Comparison of ENCODE assay signal across 16 cellular contexts in genomic region chr11:133787379-133788103, GRCh38. TPM values are rescaled to one million over a fixed set of nuclear protein-coding genes. Genes with fewer than 3 reads are reported as not detected.
DNase-seq lines count a peak whose midpoint lies in the region; ATAC-seq and TF ChIP-seq lines count a peak whose summit lies in the region.
"Had no signal": no experiment of that assay in that cellular context is flagged by ENCODE, and none has a peak within 500 bp of the region (broad histone marks: within the 10 kb centered on the region; RNA-seq: fewer than 3 reads in every experiment).

No MANE protein-coding gene starts in this region.

- 19 to 76% methylated on average over 2 to 8 of the region's 45 CpGs for WGBS in gastroesophageal sphincter (ENCODE audit: low coverage in 1 of 2), 2 donors
- WGBS in urinary bladder: 8% methylated on average over 45 of the region's 45 CpGs

- H3K27ac Mint-ChIP-seq in MCF 10A (ENCODE audit: low read depth, unreplicated experiment) (no peak overlapping the region), nephron (no peak overlapping the region)
- H3K27ac Mint-ChIP-seq: activated T-helper 17 cell treated with anti-CD3 and anti-CD28 coated beads, Interleukin-2, amount 50 U/mL, for 72 hours; naive thymus-derived CD8-positive, alpha-beta T cell had no signal

- H3K4me3 Mint-ChIP-seq in MCF 10A (ENCODE audit: unreplicated experiment): no peak overlapping the region
- peak overlapping the region; percentile 46 to 70 (median 66) for H3K4me3 Mint-ChIP-seq in nephron
- H3K4me3 Mint-ChIP-seq: activated T-helper 17 cell treated with anti-CD3 and anti-CD28 coated beads, Interleukin-2, amount 50 U/mL, for 72 hours had no signal

- no peak for TF ChIP-seq POLR2A in gastroesophageal sphincter (IDR thresholded peaks at IDR 0.05)

- DNase-seq in T47D (ENCODE audit: low read depth in 1 of 2, low spot score in 1 of 2): peak; percentile 58 to 71
- no peak for DNase-seq in MCF 10A (ENCODE audit: unreplicated experiment)
- no peak for DNase-seq in GM19240 (ENCODE audit: insufficient read length, low spot score)
- DNase-seq in OCI-M2 (lab: John Stamatoyannopoulos, UW; ENCODE audit: unreplicated experiment): no peak
- no peak for DNase-seq in medulla oblongata (ENCODE audit: extremely low spot score)
- DNase-seq: AML-193; cortex of kidney; naive thymus-derived CD8-positive, alpha-beta T cell; NCI-H1105 treated with DMSO at 0.1 percent for 48 hours; stimulated activated CD4-positive, alpha-beta T cell treated with anti-CD3 and anti-CD28 coated beads, Interleukin-4, amount 100 ng/mL, for 24 hours had no signal

- H3K36me3 ChIP-seq in gastroesophageal sphincter (no peaks in the 10 kb centered on the region), urinary bladder (ENCODE audit: insufficient read depth) (no peaks in the 10 kb centered on the region)

- TF ChIP-seq EP300 in gastroesophageal sphincter (IDR thresholded peaks at IDR 0.05): no peak

- intact Hi-C loops in MCF 10A (cut with micrococcal nuclease): no loop called here

- H3K9me3 ChIP-seq in gastroesophageal sphincter: no peaks in the 10 kb centered on the region

- CTCF ChIA-PET in MCF 10A (lab: Yijun Ruan, JAX): interaction anchor here (0.6 to 1.9 kb wide), 4 partner anchors 18 to 654 kb away, joined by 3 to 5 read pairs (median 4); no protein-coding TSS in a partner anchor

- H3K4me1 Mint-ChIP-seq in MCF 10A (ENCODE audit: insufficient read depth, unreplicated experiment) (no peaks in the 10 kb centered on the region), nephron (peaks cover 3% of the 10 kb centered on the region)
- H3K4me1 Mint-ChIP-seq: activated T-helper 17 cell treated with anti-CD3 and anti-CD28 coated beads, Interleukin-2, amount 50 U/mL, for 72 hours had no signal

- no TSS peak for BruUV-seq in MCF 10A (replicated peaks; lab: Mats Ljungman, UMichigan)

- TF ChIP-seq CTCF in MCF 10A (IDR thresholded peaks at IDR 0.05; ENCODE audit: unreplicated experiment): no peak
- peak in 1 of 4 experiments; percentile 12 for TF ChIP-seq CTCF in gastroesophageal sphincter (IDR thresholded peaks at IDR 0.05)
- no peak for TF ChIP-seq CTCF in nephron (IDR thresholded peaks at IDR 0.05; ENCODE audit: unreplicated experiment in 3 of 3)

- no peaks in the 10 kb centered on the region for H3K27me3 Mint-ChIP-seq in MCF 10A (ENCODE audit: insufficient read depth, unreplicated experiment)
- H3K27me3 Mint-ChIP-seq in nephron (ENCODE audit: low read depth): peaks cover 57% of the 10 kb centered on the region

- H3K36me3 Mint-ChIP-seq in MCF 10A (ENCODE audit: insufficient read depth, unreplicated experiment) (no peaks in the 10 kb centered on the region), nephron (ENCODE audit: low read depth) (no peaks in the 10 kb centered on the region)

- H3K4me3 ChIP-seq in gastroesophageal sphincter (peak overlapping the region in 1 of 2 donors; percentile 42), urinary bladder (ENCODE audit: low read depth, low read length) (peak overlapping the region; percentile 0)

- peak; percentile 34 for ATAC-seq in gastroesophageal sphincter
- ATAC-seq: activated T-helper 17 cell treated with anti-CD3 and anti-CD28 coated beads, Interleukin-2, amount 50 U/mL, for 72 hours; naive thymus-derived CD8-positive, alpha-beta T cell had no signal

- H3K4me1 ChIP-seq in gastroesophageal sphincter (peaks cover 0 to 8% (median 0%) of the 10 kb centered on the region in 3 donors), urinary bladder (ENCODE audit: insufficient read depth) (no peaks in the 10 kb centered on the region)

- POLR2A ChIA-PET in MCF 10A (lab: Yijun Ruan, JAX): no interaction called here

- H3K9me3 Mint-ChIP-seq in MCF 10A (ENCODE audit: unreplicated experiment): peaks cover 16% of the 10 kb centered on the region
- peaks cover 4% of the 10 kb centered on the region for H3K9me3 Mint-ChIP-seq in nephron
- H3K9me3 Mint-ChIP-seq: activated T-helper 17 cell treated with anti-CD3 and anti-CD28 coated beads, Interleukin-2, amount 50 U/mL, for 72 hours had no signal

- no peak overlapping the region for H3K27ac ChIP-seq in gastroesophageal sphincter
- no peak overlapping the region for H3K27ac ChIP-seq in urinary bladder (ENCODE audit: low read depth)

- H3K27me3 ChIP-seq in gastroesophageal sphincter: peaks cover 45% of the 10 kb centered on the region

- in situ Hi-C loops in T47D (cut with HindIII; ENCODE audit: low pct_unique_long_range_greater_than_20kb, low sequenced_read_pairs): no loop called here

RNA-seq across cellular contexts. Expression of gene SPATA19, which starts 57.8 kb away (rescaled TPM):
- not detected in 2 replicates for total RNA-seq in MCF 10A (2022)
- total RNA-seq in gastroesophageal sphincter: not detected
- not detected for total RNA-seq in urinary bladder
- not detected for polyA plus RNA-seq in urinary bladder
- total RNA-seq: activated T-helper 17 cell treated with anti-CD3 and anti-CD28 coated beads, Interleukin-2, amount 50 U/mL, for 72 hours; glomerular endothelial cell; naive thymus-derived CD8-positive, alpha-beta T cell; temporal lobe had no signal
- polyA plus RNA-seq: naive thymus-derived CD8-positive, alpha-beta T cell had no signal

Comparison
In these comparisons a context has a peak if more than half of its experiments do, and no peak if none do; other contexts are left out.
1. DNase-seq: peak in T47D (2 of 2); none in MCF 10A (single experiment), GM19240 (single experiment), OCI-M2 (single experiment) and medulla oblongata (single experiment).